ENCODE assay signal across 7 cellular contexts in genomic region chr18:77944533-77944932, GRCh38.
"Had no signal": no experiment of that assay in that cellular context is flagged by ENCODE, and none has a peak within 500 bp of the region (broad histone marks: within the 10 kb centered on the region; RNA-seq: fewer than 3 reads in every experiment).

No MANE protein-coding gene starts in this region.

- ATAC-seq: K562 had no signal

- H3K27ac ChIP-seq: HL-60, KMS-11 had no signal

- FAIRE-seq: HTR-8/SVneo, K562 had no signal

- H3K4me2 ChIP-seq: KMS-11 had no signal

- DNase-seq: IMR-90, KBM-7, KG1 had no signal

- H3K9ac ChIP-seq: KMS-11 had no signal

- H3K4me3 ChIP-seq: K562 had no signal
